ENCODE assay signal across 9 cellular contexts in genomic region chr3:152323834-152324233, GRCh38.
DNase-seq lines count a peak whose midpoint lies in the region; ATAC-seq lines count a peak whose summit lies in the region.
"Had no signal": no experiment of that assay in that cellular context is flagged by ENCODE, and none has a peak within 500 bp of the region (broad histone marks: within the 10 kb centered on the region; RNA-seq: fewer than 3 reads in every experiment).

No MANE protein-coding gene starts in this region.

- H3K4me1 ChIP-seq in BLaER1, result peaks cover 53% of the 10 kb centered on the region

- H3K9ac ChIP-seq in BLaER1, result peak overlapping the region; percentile 46; the same call in 1 of the 2 replicates

- peak; percentile 75 for ATAC-seq in GM19025 (IDR thresholded peaks at IDR 0.05; ENCODE audit: low read depth, unreplicated experiment)
- peak; percentile 69 for ATAC-seq in HG03066 (IDR thresholded peaks at IDR 0.05; ENCODE audit: low read depth, unreplicated experiment)
- ATAC-seq: Panc1 had no signal

- H3K27me3 ChIP-seq in BLaER1, result no peaks in the 10 kb centered on the region

- peak overlapping the region; percentile 52 for H3K4me3 ChIP-seq in BLaER1

- H4K20me1 ChIP-seq in BLaER1, result peaks cover 14% of the 10 kb centered on the region; the same call in 1 of the 2 replicates

- H3K27ac ChIP-seq in BLaER1, result peak overlapping the region; percentile 74

- H3K4me2 ChIP-seq in BLaER1, result peak overlapping the region; percentile 87

- peaks cover 16% of the 10 kb centered on the region; the same call in 1 of the 2 replicates for H3K36me3 ChIP-seq in BLaER1

- H3K9me3 ChIP-seq in BLaER1, result peaks cover 11% of the 10 kb centered on the region; the same call in 1 of the 2 replicates

- peak; percentile 33 for DNase-seq in central memory CD4-positive, alpha-beta T cell
- no peak for DNase-seq in NCI-H510A (lab: John Stamatoyannopoulos, UW)
- DNase-seq in DMS 273 treated with DMSO at 0.1 percent for 48 hours (lab: John Stamatoyannopoulos, UW), result no peak
- DNase-seq in NCI-H1417 treated with DMSO at 0.1 percent for 48 hours (lab: John Stamatoyannopoulos, UW), result no peak
- no peak for DNase-seq in NCI-H2227 treated with DMSO at 0.1 percent for 48 hours (lab: John Stamatoyannopoulos, UW)
